In genomic region chr14:80602931-80603330, GRCh38 we compare ENCODE assay signal across 15 cellular contexts.
"Had no signal": no experiment of that assay in that cellular context is flagged by ENCODE, and none has a peak within 500 bp of the region (broad histone marks: within the 10 kb centered on the region; RNA-seq: fewer than 3 reads in every experiment).

No MANE protein-coding gene starts in this region.

- H3K36me3 Mint-ChIP-seq: activated naive CD8-positive, alpha-beta T cell treated with anti-CD3 and anti-CD28 coated beads, Interleukin-2, amount 10 ng/mL, durations not matched to agents 7 days and 5 days; stimulated activated effector memory CD8-positive, alpha-beta T cell treated with anti-CD3 and anti-CD28 coated beads, Interleukin-12 subunit alpha, Interleukin-12 subunit beta, amount 100 ng/mL, for 72 hours had no signal

- DNase-seq: activated CD4-positive, alpha-beta T cell treated with anti-CD3 and anti-CD28 coated beads, Interleukin-2, amount 10 ng/mL, durations not matched to agents 7 days and 5 days; activated naive CD4-positive, alpha-beta T cell; activated naive CD8-positive, alpha-beta T cell treated with anti-CD3 and anti-CD28 coated beads, Interleukin-2, amount 10 ng/mL, durations not matched to agents 7 days and 5 days; aorta; dermis blood vessel endothelial cell; endodermal cell; erythroblast; nephron progenitor cell; pancreas; retina; stimulated activated CD4-positive, alpha-beta T cell treated with anti-CD3 and anti-CD28 coated beads, Interleukin-12 subunit alpha, Interleukin-12 subunit beta, amount 100 ng/mL, for 4 hours; stimulated activated CD4-positive, alpha-beta T cell treated with anti-CD3 and anti-CD28 coated beads, Interleukin-2, amount 100 ng/mL, for 24 hours; thyroid gland; uterus had no signal

- H3K9me3 Mint-ChIP-seq: activated CD4-positive, alpha-beta T cell treated with anti-CD3 and anti-CD28 coated beads, Interleukin-2, amount 10 ng/mL, durations not matched to agents 7 days and 5 days; activated naive CD8-positive, alpha-beta T cell treated with anti-CD3 and anti-CD28 coated beads, Interleukin-2, amount 10 ng/mL, durations not matched to agents 7 days and 5 days; endodermal cell; nephron progenitor cell; stimulated activated effector memory CD8-positive, alpha-beta T cell treated with anti-CD3 and anti-CD28 coated beads, Interleukin-12 subunit alpha, Interleukin-12 subunit beta, amount 100 ng/mL, for 72 hours had no signal

- H3K27me3 Mint-ChIP-seq: activated CD4-positive, alpha-beta T cell treated with anti-CD3 and anti-CD28 coated beads, Interleukin-2, amount 10 ng/mL, durations not matched to agents 7 days and 5 days had no signal

- H3K4me1 Mint-ChIP-seq: activated CD4-positive, alpha-beta T cell treated with anti-CD3 and anti-CD28 coated beads, Interleukin-2, amount 10 ng/mL, durations not matched to agents 7 days and 5 days; activated naive CD8-positive, alpha-beta T cell treated with anti-CD3 and anti-CD28 coated beads, Interleukin-2, amount 10 ng/mL, durations not matched to agents 7 days and 5 days; endodermal cell; nephron progenitor cell; stimulated activated effector memory CD8-positive, alpha-beta T cell treated with anti-CD3 and anti-CD28 coated beads, Interleukin-12 subunit alpha, Interleukin-12 subunit beta, amount 100 ng/mL, for 72 hours had no signal

- H3K4me3 Mint-ChIP-seq: activated CD4-positive, alpha-beta T cell treated with anti-CD3 and anti-CD28 coated beads, Interleukin-2, amount 10 ng/mL, durations not matched to agents 7 days and 5 days; activated naive CD8-positive, alpha-beta T cell treated with anti-CD3 and anti-CD28 coated beads, Interleukin-2, amount 10 ng/mL, durations not matched to agents 7 days and 5 days; endodermal cell; nephron progenitor cell; stimulated activated effector memory CD8-positive, alpha-beta T cell treated with anti-CD3 and anti-CD28 coated beads, Interleukin-12 subunit alpha, Interleukin-12 subunit beta, amount 100 ng/mL, for 72 hours had no signal

- H3K27ac Mint-ChIP-seq: activated CD4-positive, alpha-beta T cell treated with anti-CD3 and anti-CD28 coated beads, Interleukin-2, amount 10 ng/mL, durations not matched to agents 7 days and 5 days; activated naive CD8-positive, alpha-beta T cell treated with anti-CD3 and anti-CD28 coated beads, Interleukin-2, amount 10 ng/mL, durations not matched to agents 7 days and 5 days; endodermal cell; nephron progenitor cell; stimulated activated effector memory CD8-positive, alpha-beta T cell treated with anti-CD3 and anti-CD28 coated beads, Interleukin-12 subunit alpha, Interleukin-12 subunit beta, amount 100 ng/mL, for 72 hours had no signal

- FAIRE-seq: pancreas had no signal
